ENCODE assay signal across 18 cellular contexts in the genomic region with DNA sequence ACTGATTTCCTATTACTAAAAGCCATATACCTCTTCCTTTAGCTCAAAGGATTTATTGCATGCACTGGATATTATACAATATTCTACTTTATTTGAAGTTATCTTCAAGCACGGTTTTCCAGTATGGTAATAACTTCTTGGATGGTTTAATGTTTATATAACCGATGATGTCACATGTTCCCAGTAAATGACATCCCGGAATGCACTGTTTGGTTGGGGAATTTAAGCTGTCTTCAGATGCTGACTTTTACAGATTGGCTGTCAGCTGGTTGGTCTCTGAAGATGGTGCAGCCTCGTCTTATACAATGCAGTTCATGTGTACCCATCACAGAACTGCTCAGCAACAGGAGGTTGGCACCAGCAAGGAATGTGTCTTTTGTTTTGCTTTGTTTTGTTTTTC.
DNase-seq lines count a peak whose midpoint lies in the region; ATAC-seq, FAIRE-seq and TF ChIP-seq lines count a peak whose summit lies in the region.
"Had no signal": no experiment of that assay in that cellular context is flagged by ENCODE, and none has a peak within 500 bp of the region (broad histone marks: within the 10 kb centered on the region; RNA-seq: fewer than 3 reads in every experiment).

No MANE protein-coding gene starts in this region.

- no peak overlapping the region for H3K56ac ChIP-seq in H9 (ENCODE audit: insufficient read length, low read depth, low read length)
- H3K56ac ChIP-seq in mesendoderm (ENCODE audit: low read length) = no peak overlapping the region

- no peak for DNase-seq in GM12892 (ENCODE audit: insufficient read length)
- DNase-seq in H9 = no peak
- no peak for DNase-seq in WTC11 (ENCODE audit: low spot score)
- DNase-seq in mesendoderm = no peak
- DNase-seq in UCSD-AML1 (lab: John Stamatoyannopoulos, UW; ENCODE audit: unreplicated experiment) = no peak
- no peak for DNase-seq in stimulated activated naive B cell treated with anti-CD40 and anti-IgM and Interleukin-4, amounts not matched to agents 10 μg/mL and 1 μg/mL and 100 μg/mL, for 72 hours
- DNase-seq in GM23248 = no peak
- DNase-seq: Calu3; CD8-positive, alpha-beta T cell; DMS79 treated with DMSO at 0.1 percent for 48 hours; GF-D8; H7; IMR-90 had no signal

- H3K9me3 Mint-ChIP-seq in H9 (no peaks in the 10 kb centered on the region), WTC11 (no peaks in the 10 kb centered on the region)
- H3K9me3 Mint-ChIP-seq in stimulated activated naive B cell treated with anti-CD40 and anti-IgM and Interleukin-4, amounts not matched to agents 10 μg/mL and 1 μg/mL and 100 μg/mL, for 72 hours = no peaks in the 10 kb centered on the region
- H3K9me3 Mint-ChIP-seq: CD8-positive, alpha-beta T cell had no signal

- in situ Hi-C loops in GM23248 (cut with MboI) = no loop called here

- no peak overlapping the region for H3K4me3 Mint-ChIP-seq in H9
- no peak overlapping the region for H3K4me3 Mint-ChIP-seq in WTC11
- no peak overlapping the region for H3K4me3 Mint-ChIP-seq in stimulated activated naive B cell treated with anti-CD40 and anti-IgM and Interleukin-4, amounts not matched to agents 10 μg/mL and 1 μg/mL and 100 μg/mL, for 72 hours
- H3K4me3 Mint-ChIP-seq: B cell; CD8-positive, alpha-beta T cell had no signal

- CTCF ChIA-PET in WTC11 (lab: Charles Lee) = interaction anchor here (1.2 kb wide), 1 partner anchor 25 kb away, joined by 7 read pairs; no protein-coding TSS in a partner anchor

- H4K91ac ChIP-seq in H9 (ENCODE audit: insufficient read length, low read depth, low read length) = no peak overlapping the region

- no peaks in the 10 kb centered on the region for H3K36me3 ChIP-seq in mesendoderm (ENCODE audit: control insufficient read depth, insufficient read depth, low read length)
- no peaks in the 10 kb centered on the region for H3K36me3 ChIP-seq in GM23248 (ENCODE audit: low read depth)
- H3K36me3 ChIP-seq: BLaER1 treated with 17β-estradiol and CSF1 and Interleukin-3, amounts not matched to agents 10 nM and 100 nM had no signal

- H3K27me3 Mint-ChIP-seq in H9 (ENCODE audit: low read depth) (no peaks in the 10 kb centered on the region), WTC11 (ENCODE audit: low read depth) (no peaks in the 10 kb centered on the region)
- H3K27me3 Mint-ChIP-seq in stimulated activated naive B cell treated with anti-CD40 and anti-IgM and Interleukin-4, amounts not matched to agents 10 μg/mL and 1 μg/mL and 100 μg/mL, for 72 hours = no peaks in the 10 kb centered on the region
- H3K27me3 Mint-ChIP-seq: B cell had no signal

- H2BK120ac ChIP-seq in H9 (ENCODE audit: low read depth, low read length, poor library complexity, severe bottlenecking) (no peak overlapping the region), mesendoderm (ENCODE audit: low read depth, low read length) (no peak overlapping the region)

- H3K4ac ChIP-seq in H9 (ENCODE audit: low read depth, low read length) (no peak overlapping the region), mesendoderm (ENCODE audit: low read depth, low read length) (no peak overlapping the region)

- H3K27ac Mint-ChIP-seq in H9 (peak overlapping the region in 1 of 3 experiments; percentile 100; a peak in 2 of 7 replicates), WTC11 (peak overlapping the region; percentile 99)
- no peak overlapping the region for H3K27ac Mint-ChIP-seq in stimulated activated naive B cell treated with anti-CD40 and anti-IgM and Interleukin-4, amounts not matched to agents 10 μg/mL and 1 μg/mL and 100 μg/mL, for 72 hours
- H3K27ac Mint-ChIP-seq: B cell; CD8-positive, alpha-beta T cell had no signal

- H3K79me2 ChIP-seq in H9 (ENCODE audit: insufficient read depth, low read length) (no peaks in the 10 kb centered on the region), mesendoderm (ENCODE audit: control insufficient read depth, insufficient read depth, low read length) (no peaks in the 10 kb centered on the region), GM23248 (ENCODE audit: insufficient read depth) (no peaks in the 10 kb centered on the region)

- H2BK15ac ChIP-seq in H9 (ENCODE audit: low read depth, low read length) (no peak overlapping the region), mesendoderm (replicated peaks; ENCODE audit: low read depth) (no peak overlapping the region)

- H3K9ac ChIP-seq in H9 (ENCODE audit: extremely low read depth, insufficient read length, low read length) = no peak overlapping the region
- no peak overlapping the region for H3K9ac ChIP-seq in mesendoderm (ENCODE audit: low read length)
- H3K9ac ChIP-seq in GM23248 = no peak overlapping the region
- H3K9ac ChIP-seq: BLaER1 treated with 17β-estradiol and CSF1 and Interleukin-3, amounts not matched to agents 10 nM and 100 nM had no signal

- H4K8ac ChIP-seq in H9 (replicated peaks; ENCODE audit: insufficient read length, low read depth, low read length) (no peak overlapping the region), mesendoderm (ENCODE audit: low read depth, low read length) (no peak overlapping the region)

- no peaks in the 10 kb centered on the region for H3K9me3 ChIP-seq in H9 (ENCODE audit: control insufficient read depth, low read depth, low read length)
- no peaks in the 10 kb centered on the region for H3K9me3 ChIP-seq in GM23248 (ENCODE audit: low read depth)
- H3K9me3 ChIP-seq: BLaER1 treated with 17β-estradiol and CSF1 and Interleukin-3, amounts not matched to agents 10 nM and 100 nM had no signal

- H3K14ac ChIP-seq in H9 (ENCODE audit: insufficient read depth, low read length) = no peak overlapping the region

- H2BK12ac ChIP-seq in H9 (ENCODE audit: insufficient read length, low read depth, low read length) = peak overlapping the region; percentile 78

- no peak overlapping the region for H3K23ac ChIP-seq in H9 (ENCODE audit: insufficient read length, low read depth, low read length)
- H3K23ac ChIP-seq in mesendoderm (ENCODE audit: low read length) = no peak overlapping the region

- POLR2A ChIA-PET in WTC11 (lab: Charles Lee) = no interaction called here

- no peak for ATAC-seq in WTC11
- ATAC-seq in stimulated activated naive B cell treated with anti-CD40 and anti-IgM and Interleukin-4, amounts not matched to agents 10 μg/mL and 1 μg/mL and 100 μg/mL, for 72 hours (replicated peaks) = no peak
- no peak for ATAC-seq in GM18870 (IDR thresholded peaks at IDR 0.05; ENCODE audit: unreplicated experiment)
- ATAC-seq: CD8-positive, alpha-beta T cell; K562 had no signal

- no peak overlapping the region for H2AFZ ChIP-seq in H9 (ENCODE audit: low read length)
- no peak overlapping the region for H2AFZ ChIP-seq in GM23248

- H4K20me1 ChIP-seq in H9 (ENCODE audit: control insufficient read depth, insufficient read depth, insufficient read length) = no peaks in the 10 kb centered on the region
- H4K20me1 ChIP-seq in GM23248 (ENCODE audit: insufficient read depth) = no peaks in the 10 kb centered on the region
- H4K20me1 ChIP-seq: BLaER1 treated with 17β-estradiol and CSF1 and Interleukin-3, amounts not matched to agents 10 nM and 100 nM had no signal

- no peak overlapping the region for H3K4me2 ChIP-seq in H9 (ENCODE audit: insufficient read depth, insufficient read length, low read length)
- H3K4me2 ChIP-seq in mesendoderm (ENCODE audit: low read length) = no peak overlapping the region
- no peak overlapping the region for H3K4me2 ChIP-seq in GM23248 (ENCODE audit: unreplicated experiment)
- H3K4me2 ChIP-seq: BLaER1 treated with 17β-estradiol and CSF1 and Interleukin-3, amounts not matched to agents 10 nM and 100 nM had no signal

- H3K27me3 ChIP-seq in H9 (ENCODE audit: insufficient read depth, low read length) = no peaks in the 10 kb centered on the region
- H3K27me3 ChIP-seq in mesendoderm (ENCODE audit: insufficient read depth, low read length, poor library complexity) = no peaks in the 10 kb centered on the region
- H3K27me3 ChIP-seq in GM23248 (replicated peaks; ENCODE audit: insufficient read depth) = peaks cover 8% of the 10 kb centered on the region; the same call in 1 of the 2 replicates
- H3K27me3 ChIP-seq: BLaER1 treated with 17β-estradiol and CSF1 and Interleukin-3, amounts not matched to agents 10 nM and 100 nM had no signal

- TF ChIP-seq CTCF in H9 (conservative IDR thresholded peaks at IDR 0.05) (no peak), WTC11 (IDR thresholded peaks at IDR 0.05) (no peak)

- H2BK5ac ChIP-seq in H9 (ENCODE audit: insufficient read length, low read length) = no peak overlapping the region
- no peak overlapping the region for H2BK5ac ChIP-seq in mesendoderm (ENCODE audit: low read length)

- H3K79me1 ChIP-seq in H9 (ENCODE audit: insufficient read depth, low read depth, low read length, poor library complexity, severe bottlenecking) (no peaks in the 10 kb centered on the region), mesendoderm (ENCODE audit: low read length) (no peaks in the 10 kb centered on the region)

- H3K18ac ChIP-seq in H9 (ENCODE audit: insufficient read length, low read depth, low read length) (no peak overlapping the region), mesendoderm (ENCODE audit: low read length) (no peak overlapping the region)

- FAIRE-seq in GM12892 (lab: Jason Lieb, UNC) = peak; percentile 30
- FAIRE-seq: GM19239, K562 had no signal

- H3K4me3 ChIP-seq in mesendoderm (ENCODE audit: low read length) (no peak overlapping the region), GM23248 (no peak overlapping the region)
- H3K4me3 ChIP-seq: BLaER1 treated with 17β-estradiol and CSF1 and Interleukin-3, amounts not matched to agents 10 nM and 100 nM; K562 had no signal

- H4K5ac ChIP-seq in H9 (ENCODE audit: insufficient read length, low read depth, low read length) = no peak overlapping the region
- no peak overlapping the region for H4K5ac ChIP-seq in mesendoderm (ENCODE audit: low read length)

- H3T11ph ChIP-seq in H9 (ENCODE audit: low read length) = no peak overlapping the region

- H3K9me2 ChIP-seq in GM23248 (ENCODE audit: insufficient read depth) = no peaks in the 10 kb centered on the region

- H3F3A ChIP-seq in GM23248 (ENCODE audit: insufficient read depth) = no peaks in the 10 kb centered on the region

- H3K27ac ChIP-seq in H9 (ENCODE audit: insufficient read length, low read depth, low read length) (no peak overlapping the region), mesendoderm (ENCODE audit: low read depth, low read length) (no peak overlapping the region), GM23248 (no peak overlapping the region)
- H3K27ac ChIP-seq: BLaER1 treated with 17β-estradiol and CSF1 and Interleukin-3, amounts not matched to agents 10 nM and 100 nM had no signal

- WGBS in H9 (ENCODE audit: extremely low coverage, insufficient read length, low lambda C conversion rate) = no CpG with 5 or more reads among the region's 4 CpGs
- WGBS in mesendoderm (ENCODE audit: extremely low coverage, insufficient coverage, low lambda C conversion rate) = no CpG with 5 or more reads among the region's 4 CpGs
- WGBS in GM23248 (ENCODE audit: low coverage in 1 of 2, low lambda C conversion rate in 2 of 2, missing lambda C conversion rate in 2 of 2), 2 experiments = 32 to 36% methylated on average over 4 of the region's 4 CpGs

- H3K4me1 ChIP-seq in H9 (ENCODE audit: insufficient read depth, low read length) = peaks cover 28% of the 10 kb centered on the region; the same call in 1 of the 2 replicates
- peaks cover 10% of the 10 kb centered on the region for H3K4me1 ChIP-seq in mesendoderm (ENCODE audit: control insufficient read depth, low read depth, low read length)
- H3K4me1 ChIP-seq in GM23248 (ENCODE audit: insufficient read depth) = no peaks in the 10 kb centered on the region
- H3K4me1 ChIP-seq: BLaER1 treated with 17β-estradiol and CSF1 and Interleukin-3, amounts not matched to agents 10 nM and 100 nM had no signal

- peaks cover 69 to 71% of the 10 kb centered on the region in 2 experiments for H3K4me1 Mint-ChIP-seq in H9
- peaks cover 89% of the 10 kb centered on the region for H3K4me1 Mint-ChIP-seq in WTC11
- H3K4me1 Mint-ChIP-seq in stimulated activated naive B cell treated with anti-CD40 and anti-IgM and Interleukin-4, amounts not matched to agents 10 μg/mL and 1 μg/mL and 100 μg/mL, for 72 hours = peaks cover 0 to 1% of the 10 kb centered on the region in 2 donors
- H3K4me1 Mint-ChIP-seq: B cell had no signal

- peak overlapping the region; percentile 78 for H2AK5ac ChIP-seq in H9 (ENCODE audit: insufficient read length, low read length)
- H2AK5ac ChIP-seq in mesendoderm (ENCODE audit: low read length) = peak overlapping the region; percentile 34

- H3K23me2 ChIP-seq in H9 (ENCODE audit: insufficient read length, low read depth, low read length, poor library complexity, severe bottlenecking) = no peaks in the 10 kb centered on the region

- H3K36me3 Mint-ChIP-seq in H9 (ENCODE audit: insufficient read depth in 1 of 3, low read depth in 3 of 3) (peaks cover 0 to 3% (median 0%) of the 10 kb centered on the region in 3 experiments; a peak in 1 of 7 replicates), WTC11 (peaks cover 6% of the 10 kb centered on the region)
- peaks cover 20 to 42% of the 10 kb centered on the region in 2 donors for H3K36me3 Mint-ChIP-seq in stimulated activated naive B cell treated with anti-CD40 and anti-IgM and Interleukin-4, amounts not matched to agents 10 μg/mL and 1 μg/mL and 100 μg/mL, for 72 hours
- H3K36me3 Mint-ChIP-seq: CD8-positive, alpha-beta T cell had no signal

- H2BK20ac ChIP-seq in H9 (ENCODE audit: low read depth, low read length, poor library complexity, severe bottlenecking) = no peak overlapping the region

- TF ChIP-seq POLR2A in GM12892 (IDR thresholded peaks at IDR 0.05; ENCODE audit: low read depth, low read length) = no peak
